Comparison of ENCODE assay signal across 18 cellular contexts in the genomic region with DNA sequence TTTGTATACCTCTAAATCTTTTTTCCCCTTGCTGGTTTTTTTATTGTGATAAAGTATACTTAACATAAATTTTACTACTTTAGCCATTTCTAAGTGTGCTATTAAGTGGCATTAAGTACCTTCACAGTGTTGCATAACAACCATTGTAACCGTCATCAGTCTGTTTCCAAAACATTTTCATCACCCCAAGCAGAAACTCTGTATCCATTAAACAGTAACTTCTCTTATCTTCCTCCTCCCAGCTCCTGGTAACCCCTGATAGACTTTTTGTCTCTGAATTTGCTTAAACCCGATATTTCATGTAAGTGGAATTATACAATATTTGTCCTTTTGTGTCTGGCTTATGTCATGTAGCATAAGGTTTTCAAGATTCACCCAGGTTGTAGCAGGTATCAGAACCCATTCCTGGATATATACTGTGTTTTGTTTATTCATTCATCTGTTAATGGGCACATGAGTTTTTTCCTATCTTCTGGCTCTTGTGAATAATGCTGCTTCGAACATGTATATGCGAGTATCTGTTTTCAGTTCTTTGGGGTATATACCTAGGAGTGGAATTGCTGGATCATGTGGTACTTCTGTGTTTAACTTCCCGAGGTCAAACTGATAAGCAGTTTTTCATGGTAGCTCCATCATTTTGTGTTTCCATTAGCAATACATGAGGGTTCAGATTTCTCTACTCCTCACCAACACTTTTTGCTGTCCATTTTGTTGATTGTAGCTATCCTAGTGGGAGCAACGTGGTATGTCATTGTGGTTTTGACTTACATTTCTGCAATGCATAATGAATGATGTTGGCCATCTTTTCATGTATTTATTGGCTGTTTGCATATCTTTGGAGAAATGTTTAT.
DNase-seq lines count a peak whose midpoint lies in the region; ATAC-seq, FAIRE-seq and TF ChIP-seq lines count a peak whose summit lies in the region.
"Had no signal": no experiment of that assay in that cellular context is flagged by ENCODE, and none has a peak within 500 bp of the region (broad histone marks: within the 10 kb centered on the region; RNA-seq: fewer than 3 reads in every experiment).

No MANE protein-coding gene starts in this region.

- CTCF ChIA-PET in AG04449 (lab: Yijun Ruan, JAX) (interaction anchor here (1.0 to 1.4 kb wide), 3 partner anchors 12 to 14 kb away, joined by 4 to 5 read pairs (median 4); no protein-coding TSS in a partner anchor), PC-3 (lab: Charles Lee) (interaction anchor here (0.7 kb wide), 1 partner anchor 12 kb away, joined by 3 read pairs; no protein-coding TSS in a partner anchor), Caco-2 (lab: Charles Lee) (no interaction called here)

- H3K4me3 ChIP-seq in AG04449 (ENCODE audit: low read depth, low read length) (no peak overlapping the region), PC-3 (ENCODE audit: low read length) (no peak overlapping the region), fibroblast of mammary gland (ENCODE audit: control insufficient read depth, low read depth, low read length) (no peak overlapping the region), Caco-2 (ENCODE audit: low read depth, low read length) (no peak overlapping the region)
- H3K4me3 ChIP-seq: coronary artery had no signal

- no peaks in the 10 kb centered on the region for H3K9me3 ChIP-seq in PC-3 (ENCODE audit: low read length)
- no peaks in the 10 kb centered on the region for H3K9me3 ChIP-seq in Caco-2

- intact Hi-C loops in PC-3 (cut with micrococcal nuclease), result no loop called here
- intact Hi-C loops in Caco-2 (cut with micrococcal nuclease; ENCODE audit: unreplicated experiment), result no loop called here

- no peaks in the 10 kb centered on the region for H3K4me1 ChIP-seq in PC-3 (ENCODE audit: insufficient read depth, low read length)
- peaks cover 13% of the 10 kb centered on the region; the same call in 1 of the 2 replicates for H3K4me1 ChIP-seq in Caco-2

- no peaks in the 10 kb centered on the region for H3K9me2 ChIP-seq in PC-3 (replicated peaks; ENCODE audit: low read length)

- no peak overlapping the region for H2AFZ ChIP-seq in PC-3 (ENCODE audit: low read length)

- H3K4me2 ChIP-seq in PC-3 (ENCODE audit: low read length), result no peak overlapping the region

- H3K36me3 ChIP-seq in PC-3 (ENCODE audit: low read depth, low read length) (no peaks in the 10 kb centered on the region), Caco-2 (ENCODE audit: control insufficient read depth, insufficient read depth, low read length) (no peaks in the 10 kb centered on the region)

- H3K4me3 Mint-ChIP-seq in Caco-2 (ENCODE audit: unreplicated experiment), result no peak overlapping the region
- H3K4me3 Mint-ChIP-seq: activated CD4-positive, alpha-beta memory T cell treated with anti-CD3 and anti-CD28 coated beads, Interleukin-2, amount 10 ng/mL, durations not matched to agents 7 days and 5 days; nephron progenitor cell had no signal

- peak; percentile 59 for ATAC-seq in PC-3
- ATAC-seq in GM21515 (IDR thresholded peaks at IDR 0.05; ENCODE audit: unreplicated experiment), result no peak
- ATAC-seq: foreskin keratinocyte had no signal

- H3K4me1 Mint-ChIP-seq in Caco-2 (ENCODE audit: low read depth, unreplicated experiment), result peaks cover 26% of the 10 kb centered on the region

- H3K27ac ChIP-seq in PC-3 (ENCODE audit: low read length), result no peak overlapping the region
- H3K27ac ChIP-seq: coronary artery, foreskin keratinocyte had no signal

- H3K27me3 ChIP-seq in PC-3 (ENCODE audit: low read length) (no peaks in the 10 kb centered on the region), Caco-2 (replicated peaks; ENCODE audit: control insufficient read depth, insufficient read depth, low read length) (no peaks in the 10 kb centered on the region)
- H3K27me3 ChIP-seq: foreskin keratinocyte had no signal

- peaks cover 12% of the 10 kb centered on the region for H3K36me3 Mint-ChIP-seq in Caco-2 (ENCODE audit: insufficient read depth, unreplicated experiment)

- DNase-seq in AG04449 (ENCODE audit: low read depth, low spot score) (peak; percentile 40), GM03348 (ENCODE audit: low spot score) (peak; percentile 48), PC-3 (peak; percentile 21), fibroblast of mammary gland (ENCODE audit: low read depth) (peak; percentile 82), D721Med (ENCODE audit: insufficient read length, low spot score) (no peak), Caco-2 (no peak)
- no peak for DNase-seq in stimulated activated CD4-positive, alpha-beta T cell treated with anti-CD3 and anti-CD28 coated beads, Interleukin-4, amount 100 ng/mL, for 4 hours
- DNase-seq: activated CD4-positive, alpha-beta memory T cell treated with anti-CD3 and anti-CD28 coated beads, Interleukin-2, amount 10 ng/mL, durations not matched to agents 7 days and 5 days; DMS 273 treated with DMSO at 0.1 percent for 48 hours; foreskin keratinocyte; KBM-7; NCI-H1417 treated with DMSO at 0.1 percent for 48 hours; nephron progenitor cell; stimulated activated CD4-positive, alpha-beta T cell treated with anti-CD3 and anti-CD28 coated beads, Interleukin-2, amount 100 ng/mL, for 24 hours had no signal

- POLR2A ChIA-PET in AG04449 (lab: Yijun Ruan, JAX), result no interaction called here
- POLR2A ChIA-PET in PC-3 (lab: Charles Lee; ENCODE audit: unreplicated experiment), result no interaction called here
- POLR2A ChIA-PET in Caco-2 (lab: Charles Lee), result no interaction called here

- TF ChIP-seq CTCF in AG04449 (IDR thresholded peaks at IDR 0.05; ENCODE audit: insufficient read depth, low read length, missing control alignments) (no peak), PC-3 (conservative IDR thresholded peaks at IDR 0.05; ENCODE audit: low read depth, low read length) (no peak), fibroblast of mammary gland (conservative IDR thresholded peaks at IDR 0.05; ENCODE audit: control insufficient read depth, insufficient read depth, low read depth, low read length) (peak; percentile 3), D721Med (IDR thresholded peaks at IDR 0.05; ENCODE audit: insufficient read depth, missing control alignments) (no peak), Caco-2 (IDR thresholded peaks at IDR 0.05; ENCODE audit: insufficient read depth in 1 of 2, low read depth in 1 of 2, low read length in 1 of 2, severe bottlenecking in 1 of 2, unreplicated experiment in 1 of 2) (no peak)

- H3K79me2 ChIP-seq in PC-3 (ENCODE audit: low read length), result peaks cover 99% of the 10 kb centered on the region

- no peaks in the 10 kb centered on the region for H3F3A ChIP-seq in PC-3 (ENCODE audit: low read length, unreplicated experiment)

- 0 out of 2 replicates have a peak, but pooled peaks cover 6% of the 10 kb centered on the region for H4K20me1 ChIP-seq in PC-3 (ENCODE audit: low read length)

- no peaks in the 10 kb centered on the region for H3K27me3 Mint-ChIP-seq in Caco-2 (ENCODE audit: insufficient read depth, unreplicated experiment)
- H3K27me3 Mint-ChIP-seq: activated CD4-positive, alpha-beta memory T cell treated with anti-CD3 and anti-CD28 coated beads, Interleukin-2, amount 10 ng/mL, durations not matched to agents 7 days and 5 days had no signal

- BruUV-seq in PC-3 (replicated peaks; lab: Mats Ljungman, UMichigan) (no TSS peak), Caco-2 (replicated peaks; lab: Mats Ljungman, UMichigan) (no TSS peak)

- H3K27ac Mint-ChIP-seq in Caco-2 (ENCODE audit: unreplicated experiment), result no peak overlapping the region
- H3K27ac Mint-ChIP-seq: activated CD4-positive, alpha-beta memory T cell treated with anti-CD3 and anti-CD28 coated beads, Interleukin-2, amount 10 ng/mL, durations not matched to agents 7 days and 5 days; activated T-helper 2 cell treated with anti-CD3 and anti-CD28 coated beads, Interferon-gamma antibody, Interleukin-2, Interleukin-4, amounts not matched to agents 10 μg/mL and 5 μg/mL and 100 μg/mL, durations not matched to agents 14 hours and 24 hours and 36 hours; nephron progenitor cell had no signal

- FAIRE-seq in D721Med (lab: Jason Lieb, UNC), result no peak
- FAIRE-seq: H54 had no signal

- no peaks in the 10 kb centered on the region for H3K9me3 Mint-ChIP-seq in Caco-2 (ENCODE audit: unreplicated experiment)
- H3K9me3 Mint-ChIP-seq: activated CD4-positive, alpha-beta memory T cell treated with anti-CD3 and anti-CD28 coated beads, Interleukin-2, amount 10 ng/mL, durations not matched to agents 7 days and 5 days; activated T-helper 2 cell treated with anti-CD3 and anti-CD28 coated beads, Interferon-gamma antibody, Interleukin-2, Interleukin-4, amounts not matched to agents 10 μg/mL and 5 μg/mL and 100 μg/mL, durations not matched to agents 14 hours and 24 hours and 36 hours had no signal

- H3K9ac ChIP-seq in PC-3 (ENCODE audit: low read length), result no peak overlapping the region

Comparison
In these comparisons a context has a peak if more than half of its experiments do, and no peak if none do; other contexts are left out.
1. DNase-seq: peak in AG04449 (single experiment), GM03348 (single experiment), PC-3 (single experiment) and fibroblast of mammary gland (single experiment); none in D721Med (single experiment), Caco-2 (0 of 2) and stimulated activated CD4-positive, alpha-beta T cell treated with anti-CD3 and anti-CD28 coated beads, Interleukin-4, amount 100 ng/mL, for 4 hours (0 of 2).